Comparison of ENCODE assay signal across 21 cellular contexts in genomic region chr9:89376286-89376685, GRCh38.
DNase-seq lines count a peak whose midpoint lies in the region; ATAC-seq and TF ChIP-seq lines count a peak whose summit lies in the region.
"Had no signal": no experiment of that assay in that cellular context is flagged by ENCODE, and none has a peak within 500 bp of the region (broad histone marks: within the 10 kb centered on the region; RNA-seq: fewer than 3 reads in every experiment).

No MANE protein-coding gene starts in this region.

- peaks cover 36% of the 10 kb centered on the region for H3K4me1 ChIP-seq in Loucy (ENCODE audit: insufficient read depth, low read length, poor library complexity, severe bottlenecking)
- H3K4me1 ChIP-seq: foreskin keratinocyte, vagina had no signal

- H3K9me3 ChIP-seq in Loucy (ENCODE audit: insufficient read depth, low read depth, low read length): no peaks in the 10 kb centered on the region
- H3K9me3 ChIP-seq: vagina had no signal

- no peaks in the 10 kb centered on the region for H3K27me3 Mint-ChIP-seq in activated T-cell treated with anti-CD3 and anti-CD28 coated beads, Interleukin-2, amount 50 U/mL, for 24 hours
- no peaks in the 10 kb centered on the region for H3K27me3 Mint-ChIP-seq in activated naive CD8-positive, alpha-beta T cell treated with anti-CD3 and anti-CD28 coated beads, Interleukin-2, amount 50 U/mL, for 24 hours
- H3K27me3 Mint-ChIP-seq: progenitor cell of endocrine pancreas had no signal

- peak overlapping the region; percentile 49 for H3K4me3 ChIP-seq in Loucy (ENCODE audit: low read length, poor library complexity, severe bottlenecking)
- H3K4me3 ChIP-seq: vagina had no signal

- H3K9ac ChIP-seq in Loucy (ENCODE audit: low read depth, low read length, poor library complexity, severe bottlenecking): peak overlapping the region; percentile 70

- peaks cover 66% of the 10 kb centered on the region for H3K36me3 Mint-ChIP-seq in activated T-cell treated with anti-CD3 and anti-CD28 coated beads, Interleukin-2, amount 50 U/mL, for 24 hours (ENCODE audit: low read depth)
- peaks cover 43% of the 10 kb centered on the region for H3K36me3 Mint-ChIP-seq in activated naive CD8-positive, alpha-beta T cell treated with anti-CD3 and anti-CD28 coated beads, Interleukin-2, amount 50 U/mL, for 24 hours (ENCODE audit: low read depth)
- peaks cover 87% of the 10 kb centered on the region for H3K36me3 Mint-ChIP-seq in stimulated activated effector memory CD8-positive, alpha-beta T cell treated with anti-CD3 and anti-CD28 coated beads, Interleukin-12 subunit alpha, Interleukin-12 subunit beta, amount 100 ng/mL, for 72 hours

- no peaks in the 10 kb centered on the region for H3K9me3 Mint-ChIP-seq in activated T-cell treated with anti-CD3 and anti-CD28 coated beads, Interleukin-2, amount 50 U/mL, for 24 hours
- H3K9me3 Mint-ChIP-seq in activated naive CD8-positive, alpha-beta T cell treated with anti-CD3 and anti-CD28 coated beads, Interleukin-2, amount 50 U/mL, for 24 hours: no peaks in the 10 kb centered on the region
- no peaks in the 10 kb centered on the region for H3K9me3 Mint-ChIP-seq in stimulated activated effector memory CD8-positive, alpha-beta T cell treated with anti-CD3 and anti-CD28 coated beads, Interleukin-12 subunit alpha, Interleukin-12 subunit beta, amount 100 ng/mL, for 72 hours
- H3K9me3 Mint-ChIP-seq: HFFc6, nephron, WTC11 had no signal

- DNase-seq in activated T-cell treated with anti-CD3 and anti-CD28 coated beads, Interleukin-2, amount 50 U/mL, for 24 hours: no peak
- DNase-seq in activated T-cell treated with anti-CD3 and anti-CD28 coated beads, Interleukin-2, amount 50 U/mL, for 1 hour: no peak
- DNase-seq in activated naive CD8-positive, alpha-beta T cell treated with anti-CD3 and anti-CD28 coated beads, Interleukin-2, amount 50 U/mL, for 24 hours: no peak
- DNase-seq in stimulated activated effector memory CD8-positive, alpha-beta T cell treated with anti-CD3 and anti-CD28 coated beads, Interleukin-12 subunit alpha, Interleukin-12 subunit beta, amount 100 ng/mL, for 72 hours (ENCODE audit: low spot score in 2 of 2): no peak
- no peak for DNase-seq in activated effector memory CD4-positive, alpha-beta T cell treated with anti-CD3 and anti-CD28 coated beads, Interleukin-2, amount 50 U/mL, for 16 hours
- DNase-seq in amygdala (lab: John Stamatoyannopoulos, UW): no peak
- DNase-seq in NCI-H1694 (lab: John Stamatoyannopoulos, UW): no peak
- DNase-seq: activated CD8-positive, alpha-beta memory T cell treated with anti-CD3 and anti-CD28 coated beads, Interleukin-2, amount 50 U/mL, for 4 hours; foreskin keratinocyte; HFFc6; kidney glomerular epithelial cell; mammary epithelial cell; NCI-H1694 treated with DMSO at 0.1 percent for 48 hours; NCI-H82; SHP77; substantia nigra had no signal

- no peaks in the 10 kb centered on the region for H3K9me2 ChIP-seq in Loucy (replicated peaks; ENCODE audit: low read depth, low read length)

- H3K27me3 ChIP-seq in Loucy (ENCODE audit: insufficient read depth, low read length, poor library complexity, severe bottlenecking): no peaks in the 10 kb centered on the region
- H3K27me3 ChIP-seq: foreskin keratinocyte, vagina had no signal

- no peaks in the 10 kb centered on the region for H3K79me2 ChIP-seq in Loucy (ENCODE audit: insufficient read depth, low read length)

- peak overlapping the region; percentile 76 for H3K4me2 ChIP-seq in Loucy (ENCODE audit: low read depth, low read length, poor library complexity, severe bottlenecking)

- no peak overlapping the region for H2AFZ ChIP-seq in Loucy (ENCODE audit: low read length)

- no peak for TF ChIP-seq CTCF in Loucy (conservative IDR thresholded peaks at IDR 0.05; ENCODE audit: low read length)

- H3F3A ChIP-seq in Loucy (ENCODE audit: low read depth): peaks cover 16% of the 10 kb centered on the region

- no peak overlapping the region for H3K4me3 Mint-ChIP-seq in activated T-cell treated with anti-CD3 and anti-CD28 coated beads, Interleukin-2, amount 50 U/mL, for 24 hours
- H3K4me3 Mint-ChIP-seq in activated naive CD8-positive, alpha-beta T cell treated with anti-CD3 and anti-CD28 coated beads, Interleukin-2, amount 50 U/mL, for 24 hours: no peak overlapping the region
- H3K4me3 Mint-ChIP-seq in stimulated activated effector memory CD8-positive, alpha-beta T cell treated with anti-CD3 and anti-CD28 coated beads, Interleukin-12 subunit alpha, Interleukin-12 subunit beta, amount 100 ng/mL, for 72 hours: no peak overlapping the region
- H3K4me3 Mint-ChIP-seq: HFFc6, nephron, WTC11 had no signal

- H3K36me3 ChIP-seq in Loucy (ENCODE audit: insufficient read depth, low read length): peaks cover 48% of the 10 kb centered on the region; the same call in 1 of the 2 replicates

- peaks cover 10% of the 10 kb centered on the region for H4K20me1 ChIP-seq in Loucy (ENCODE audit: insufficient read depth, low read length, poor library complexity, severe bottlenecking)

- H3K4me1 Mint-ChIP-seq in activated T-cell treated with anti-CD3 and anti-CD28 coated beads, Interleukin-2, amount 50 U/mL, for 24 hours (ENCODE audit: low read depth): peaks cover 62% of the 10 kb centered on the region
- peaks cover 52% of the 10 kb centered on the region for H3K4me1 Mint-ChIP-seq in activated naive CD8-positive, alpha-beta T cell treated with anti-CD3 and anti-CD28 coated beads, Interleukin-2, amount 50 U/mL, for 24 hours
- peaks cover 62% of the 10 kb centered on the region for H3K4me1 Mint-ChIP-seq in stimulated activated effector memory CD8-positive, alpha-beta T cell treated with anti-CD3 and anti-CD28 coated beads, Interleukin-12 subunit alpha, Interleukin-12 subunit beta, amount 100 ng/mL, for 72 hours
- H3K4me1 Mint-ChIP-seq: nephron had no signal

- H3K27ac Mint-ChIP-seq in activated T-cell treated with anti-CD3 and anti-CD28 coated beads, Interleukin-2, amount 50 U/mL, for 24 hours: peak overlapping the region; percentile 94
- H3K27ac Mint-ChIP-seq in activated naive CD8-positive, alpha-beta T cell treated with anti-CD3 and anti-CD28 coated beads, Interleukin-2, amount 50 U/mL, for 24 hours: peak overlapping the region; percentile 78
- peak overlapping the region; percentile 90 for H3K27ac Mint-ChIP-seq in stimulated activated effector memory CD8-positive, alpha-beta T cell treated with anti-CD3 and anti-CD28 coated beads, Interleukin-12 subunit alpha, Interleukin-12 subunit beta, amount 100 ng/mL, for 72 hours
- H3K27ac Mint-ChIP-seq: HFFc6, nephron had no signal

- ATAC-seq in activated naive CD8-positive, alpha-beta T cell treated with anti-CD3 and anti-CD28 coated beads, Interleukin-2, amount 50 U/mL, for 24 hours: no peak
- no peak for ATAC-seq in stimulated activated effector memory CD8-positive, alpha-beta T cell treated with anti-CD3 and anti-CD28 coated beads, Interleukin-12 subunit alpha, Interleukin-12 subunit beta, amount 100 ng/mL, for 72 hours
- ATAC-seq: foreskin keratinocyte, WTC11 had no signal
